Comparison of ENCODE assay signal across 20 cellular contexts in genomic region chr14:75823334-75823733, GRCh38.
DNase-seq lines count a peak whose midpoint lies in the region; ATAC-seq and TF ChIP-seq lines count a peak whose summit lies in the region.
"Had no signal": no experiment of that assay in that cellular context is flagged by ENCODE, and none has a peak within 500 bp of the region (broad histone marks: within the 10 kb centered on the region; RNA-seq: fewer than 3 reads in every experiment).

No MANE protein-coding gene starts in this region.

- H3K27ac ChIP-seq in PC-9 (0 out of 2 replicates have a peak overlapping the region, but pooled peaks have one; percentile 65), muscle layer of duodenum (ENCODE audit: low read length) (peak overlapping the region; percentile 56), tibial artery (peak overlapping the region; percentile 46 to 76)
- H3K27ac ChIP-seq: BLaER1 treated with 17β-estradiol and CSF1 and Interleukin-3, amounts not matched to agents 10 nM and 100 nM; HL-60 had no signal

- H3K27me3 ChIP-seq in PC-9 (ENCODE audit: insufficient read depth, low read depth) (no peaks in the 10 kb centered on the region), muscle layer of duodenum (ENCODE audit: low read depth, low read length) (no peaks in the 10 kb centered on the region), tibial artery (no peaks in the 10 kb centered on the region)
- H3K27me3 ChIP-seq: BLaER1 treated with 17β-estradiol and CSF1 and Interleukin-3, amounts not matched to agents 10 nM and 100 nM had no signal

- TF ChIP-seq CTCF in PC-9 (conservative IDR thresholded peaks at IDR 0.05): no peak
- no peak for TF ChIP-seq CTCF in tibial artery (IDR thresholded peaks at IDR 0.05)

- no peak overlapping the region for H3K4me3 ChIP-seq in PC-9
- no peak overlapping the region for H3K4me3 ChIP-seq in muscle layer of duodenum (ENCODE audit: low read depth in 1 of 2, low read length in 2 of 2)
- H3K4me3 ChIP-seq in tibial artery: no peak overlapping the region
- H3K4me3 ChIP-seq: BLaER1 treated with 17β-estradiol and CSF1 and Interleukin-3, amounts not matched to agents 10 nM and 100 nM had no signal

- H3K9me3 Mint-ChIP-seq in stimulated activated naive B cell treated with anti-CD40 and anti-IgM and Interleukin-4, amounts not matched to agents 10 μg/mL and 1 μg/mL and 100 μg/mL, for 72 hours: no peaks in the 10 kb centered on the region
- H3K9me3 Mint-ChIP-seq: central memory CD8-positive, alpha-beta T cell; H9; neural crest cell; stimulated activated naive CD8-positive, alpha-beta T cell treated with anti-CD3 and anti-CD28 coated beads, Interleukin-15, amount 100 ng/mL, for 72 hours; T-helper 1 cell treated with Interleukin-12 subunit alpha and Interleukin-12 subunit beta and Interleukin-4 antibody, amounts not matched to agents 30 μg/mL and 1 μg/mL, for 36 hours had no signal

- H3F3A ChIP-seq in PC-9 (ENCODE audit: insufficient read depth, low read depth): peaks cover 27% of the 10 kb centered on the region

- no peaks in the 10 kb centered on the region for H4K20me1 ChIP-seq in PC-9 (ENCODE audit: insufficient read depth)
- H4K20me1 ChIP-seq: BLaER1 treated with 17β-estradiol and CSF1 and Interleukin-3, amounts not matched to agents 10 nM and 100 nM had no signal

- no peak overlapping the region for H3K27ac Mint-ChIP-seq in stimulated activated naive B cell treated with anti-CD40 and anti-IgM and Interleukin-4, amounts not matched to agents 10 μg/mL and 1 μg/mL and 100 μg/mL, for 72 hours
- H3K27ac Mint-ChIP-seq: stimulated activated naive CD8-positive, alpha-beta T cell treated with anti-CD3 and anti-CD28 coated beads, Interleukin-15, amount 100 ng/mL, for 72 hours had no signal

- no peaks in the 10 kb centered on the region for H3K79me2 ChIP-seq in PC-9 (ENCODE audit: low read depth)

- no peak overlapping the region for H2AFZ ChIP-seq in PC-9

- CTCF ChIA-PET in PC-9 (lab: Charles Lee): interaction anchor here (0.8 kb wide), 1 partner anchor 61 kb away, joined by 3 read pairs; no protein-coding TSS in a partner anchor

- peaks cover 9 to 21% of the 10 kb centered on the region in 2 donors for H3K4me1 Mint-ChIP-seq in stimulated activated naive B cell treated with anti-CD40 and anti-IgM and Interleukin-4, amounts not matched to agents 10 μg/mL and 1 μg/mL and 100 μg/mL, for 72 hours
- H3K4me1 Mint-ChIP-seq: central memory CD8-positive, alpha-beta T cell; H9 had no signal

- H3K4me1 ChIP-seq in PC-9 (replicated peaks; ENCODE audit: insufficient read depth) (peaks cover 26% of the 10 kb centered on the region), muscle layer of duodenum (ENCODE audit: control insufficient read depth in 1 of 2, insufficient read depth in 2 of 2, low read length in 2 of 2) (peaks cover 28 to 31% of the 10 kb centered on the region in 2 donors), tibial artery (peaks cover 0 to 47% (median 16%) of the 10 kb centered on the region in 4 donors)
- H3K4me1 ChIP-seq: BLaER1 treated with 17β-estradiol and CSF1 and Interleukin-3, amounts not matched to agents 10 nM and 100 nM had no signal

- no peak overlapping the region for H3K4me3 Mint-ChIP-seq in stimulated activated naive B cell treated with anti-CD40 and anti-IgM and Interleukin-4, amounts not matched to agents 10 μg/mL and 1 μg/mL and 100 μg/mL, for 72 hours
- H3K4me3 Mint-ChIP-seq: central memory CD8-positive, alpha-beta T cell; H9; neural crest cell; stimulated activated naive CD8-positive, alpha-beta T cell treated with anti-CD3 and anti-CD28 coated beads, Interleukin-15, amount 100 ng/mL, for 72 hours; T-helper 1 cell treated with Interleukin-12 subunit alpha and Interleukin-12 subunit beta and Interleukin-4 antibody, amounts not matched to agents 30 μg/mL and 1 μg/mL, for 36 hours had no signal

- BruUV-seq in PC-9 (replicated peaks; lab: Mats Ljungman, UMichigan): TSS peak; percentile 8

- H3K36me3 Mint-ChIP-seq in stimulated activated naive B cell treated with anti-CD40 and anti-IgM and Interleukin-4, amounts not matched to agents 10 μg/mL and 1 μg/mL and 100 μg/mL, for 72 hours: peaks cover 28 to 33% of the 10 kb centered on the region in 2 donors

- no peaks in the 10 kb centered on the region for H3K9me2 ChIP-seq in PC-9 (ENCODE audit: insufficient read depth)

- H3K4me2 ChIP-seq in PC-9: no peak overlapping the region
- H3K4me2 ChIP-seq: BLaER1 treated with 17β-estradiol and CSF1 and Interleukin-3, amounts not matched to agents 10 nM and 100 nM had no signal

- no peak for DNase-seq in PC-9
- peak; percentile 30 for DNase-seq in fibroblast of gingiva (ENCODE audit: low read depth)
- DNase-seq in tibial artery: no peak
- no peak for DNase-seq in stimulated activated naive B cell treated with anti-CD40 and anti-IgM and Interleukin-4, amounts not matched to agents 10 μg/mL and 1 μg/mL and 100 μg/mL, for 72 hours
- no peak for DNase-seq in activated CD4-positive, alpha-beta T cell treated with anti-CD3 and anti-CD28 coated beads for 4 hours
- DNase-seq: activated CD8-positive, alpha-beta memory T cell treated with anti-CD3 and anti-CD28 coated beads, Interleukin-2, amount 50 U/mL, for 4 hours; activated naive CD4-positive, alpha-beta T cell treated with anti-CD3 and anti-CD28 coated beads, Interleukin-2, amount 50 U/mL, for 16 hours; H9; hypothalamus; Karpas-422; NCI-H187; stimulated activated naive CD8-positive, alpha-beta T cell treated with anti-CD3 and anti-CD28 coated beads, Interleukin-15, amount 100 ng/mL, for 72 hours had no signal

- ATAC-seq in HG03378 (IDR thresholded peaks at IDR 0.05; ENCODE audit: unreplicated experiment) (no peak), GM18498 (IDR thresholded peaks at IDR 0.05; ENCODE audit: unreplicated experiment) (no peak)
- ATAC-seq in stimulated activated naive B cell treated with anti-CD40 and anti-IgM and Interleukin-4, amounts not matched to agents 10 μg/mL and 1 μg/mL and 100 μg/mL, for 72 hours (replicated peaks): no peak
- ATAC-seq: stimulated activated naive CD8-positive, alpha-beta T cell treated with anti-CD3 and anti-CD28 coated beads, Interleukin-15, amount 100 ng/mL, for 72 hours had no signal

- H3K9me3 ChIP-seq in PC-9 (ENCODE audit: insufficient read depth, low read depth) (no peaks in the 10 kb centered on the region), muscle layer of duodenum (ENCODE audit: control insufficient read depth in 1 of 2, low read length in 2 of 2) (no peaks in the 10 kb centered on the region), tibial artery (no peaks in the 10 kb centered on the region)
- H3K9me3 ChIP-seq: BLaER1 treated with 17β-estradiol and CSF1 and Interleukin-3, amounts not matched to agents 10 nM and 100 nM had no signal

- POLR2A ChIA-PET in PC-9 (lab: Charles Lee; ENCODE audit: unreplicated experiment): interaction anchor here (1.1 kb wide), 1 partner anchor 8 kb away, joined by 10 read pairs; no protein-coding TSS in a partner anchor

- no peaks in the 10 kb centered on the region for H3K27me3 Mint-ChIP-seq in stimulated activated naive B cell treated with anti-CD40 and anti-IgM and Interleukin-4, amounts not matched to agents 10 μg/mL and 1 μg/mL and 100 μg/mL, for 72 hours
- H3K27me3 Mint-ChIP-seq: central memory CD8-positive, alpha-beta T cell; stimulated activated naive CD8-positive, alpha-beta T cell treated with anti-CD3 and anti-CD28 coated beads, Interleukin-15, amount 100 ng/mL, for 72 hours had no signal

- H3K36me3 ChIP-seq in PC-9 (ENCODE audit: low read depth) (no peaks in the 10 kb centered on the region), muscle layer of duodenum (ENCODE audit: control insufficient read depth in 1 of 2, insufficient read depth in 2 of 2, low read length in 2 of 2) (peaks cover 0 to 14% of the 10 kb centered on the region in 2 donors), tibial artery (peaks cover 0 to 21% (median 0%) of the 10 kb centered on the region in 3 donors)

- intact Hi-C loops in PC-9 (cut with micrococcal nuclease; ENCODE audit: unreplicated experiment) (no loop called here), tibial artery (cut with DNase I; ENCODE audit: low total_unique reads) (no loop called here)
